In genomic region chr1:19596719-19597462, GRCh38 we compare ENCODE assay signal across 1 cellular context.
TF ChIP-seq lines count a peak whose summit lies in the region.

No MANE protein-coding gene starts in this region.

TF ChIP-seq in HepG2, 621 proteins besides CTCF, POLR2A, EP300 and RAD21 (continued from another document and continues in another):
- TF ChIP-seq ZBED4 (CRISPR knock-in tag; IDR thresholded peaks at IDR 0.05; ENCODE audit: borderline replicate concordance) (no peak), ZNF256 (CRISPR knock-in tag; conservative IDR thresholded peaks at IDR 0.05) (no peak), DBP (CRISPR knock-in tag; IDR thresholded peaks at IDR 0.05; ENCODE audit: not compliant biosample characterization) (peak; percentile 45), ZNF674 (CRISPR knock-in tag; IDR thresholded peaks at IDR 0.05; ENCODE audit: low read depth) (no peak), ZNF839 (CRISPR knock-in tag; IDR thresholded peaks at IDR 0.05; ENCODE audit: borderline replicate concordance) (no peak), HMG20B (CRISPR knock-in tag; conservative IDR thresholded peaks at IDR 0.05) (0 out of 2 replicates have a peak, but pooled peaks have one; percentile 19), ZNF460 (CRISPR knock-in tag; IDR thresholded peaks at IDR 0.05; ENCODE audit: borderline replicate concordance) (0 out of 2 replicates have a peak, but pooled peaks have one; percentile 14), THRA (CRISPR knock-in tag; IDR thresholded peaks at IDR 0.05; ENCODE audit: borderline replicate concordance) (0 out of 2 replicates have a peak, but pooled peaks have one; percentile 32), U2AF1 (optimal IDR thresholded peaks at IDR 0.05; ENCODE audit: low read depth, low read length) (no peak), ZNF781 (CRISPR knock-in tag; IDR thresholded peaks at IDR 0.05; ENCODE audit: borderline replicate concordance, not compliant biosample characterization) (no peak), GMEB2 (CRISPR knock-in tag; IDR thresholded peaks at IDR 0.05; ENCODE audit: low read depth) (no peak), SALL1 (CRISPR knock-in tag; IDR thresholded peaks at IDR 0.05) (peak; percentile 64; the same call in 1 of the 2 replicates), ATF6 (CRISPR knock-in tag; conservative IDR thresholded peaks at IDR 0.05) (no peak), EED (CRISPR knock-in tag; IDR thresholded peaks at IDR 0.05) (peak; percentile 77), RBM39 (IDR thresholded peaks at IDR 0.05; ENCODE audit: low read depth, low read length, poor library complexity, severe bottlenecking) (peak; percentile 45), HCFC1 (IDR thresholded peaks at IDR 0.05; ENCODE audit: low read depth, low read length) (no peak; the same call in 1 of the 2 replicates), ZNF567 (CRISPR knock-in tag; IDR thresholded peaks at IDR 0.05; ENCODE audit: borderline replicate concordance) (no peak), HMGA1 (CRISPR knock-in tag; conservative IDR thresholded peaks at IDR 0.05) (no peak), KDM2A (CRISPR knock-in tag; IDR thresholded peaks at IDR 0.05; ENCODE audit: borderline replicate concordance, low read depth) (0 out of 2 replicates have a peak, but pooled peaks have one; percentile 72), E2F2 (CRISPR knock-in tag; IDR thresholded peaks at IDR 0.05; ENCODE audit: borderline replicate concordance) (0 out of 2 replicates have a peak, but pooled peaks have one; percentile 34), JUN (CRISPR knock-in tag; IDR thresholded peaks at IDR 0.05) (no peak), ARID3A (IDR thresholded peaks at IDR 0.05; ENCODE audit: low read depth, low read length) (no peak), ATF3 (CRISPR knock-in tag; IDR thresholded peaks at IDR 0.05) (no peak), ZUFSP (CRISPR knock-in tag; IDR thresholded peaks at IDR 0.05; ENCODE audit: borderline replicate concordance) (no peak), SMAD1 (CRISPR knock-in tag; IDR thresholded peaks at IDR 0.05; ENCODE audit: borderline replicate concordance, low read depth) (no peak; the same call in 1 of the 2 replicates), NKX3-1 (CRISPR knock-in tag; IDR thresholded peaks at IDR 0.05) (no peak), ATF7 (IDR thresholded peaks at IDR 0.05) (no peak), ATF7 (CRISPR knock-in tag; IDR thresholded peaks at IDR 0.05) (0 out of 2 replicates have a peak, but pooled peaks have one; percentile 20), ZNF329 (CRISPR knock-in tag; IDR thresholded peaks at IDR 0.05; ENCODE audit: low read depth) (no peak), JDP2 (CRISPR knock-in tag; IDR thresholded peaks at IDR 0.05; ENCODE audit: borderline replicate concordance) (no peak), ZNF570 (CRISPR knock-in tag; IDR thresholded peaks at IDR 0.05; ENCODE audit: borderline replicate concordance) (no peak), BRCA1 (CRISPR knock-in tag; IDR thresholded peaks at IDR 0.05) (no peak), KDM5B (CRISPR knock-in tag; IDR thresholded peaks at IDR 0.05; ENCODE audit: borderline replicate concordance) (peak; percentile 63; the same call in 1 of the 2 replicates), DMTF1 (CRISPR knock-in tag; IDR thresholded peaks at IDR 0.05) (no peak), MYPOP (CRISPR knock-in tag; IDR thresholded peaks at IDR 0.05) (0 out of 2 replicates have a peak, but pooled peaks have one; percentile 17), GRHL1 (CRISPR knock-in tag; conservative IDR thresholded peaks at IDR 0.05) (no peak), ZNF253 (CRISPR knock-in tag; IDR thresholded peaks at IDR 0.05; ENCODE audit: borderline replicate concordance) (peak; percentile 58; the same call in 1 of the 2 replicates), KLF11 (CRISPR knock-in tag; IDR thresholded peaks at IDR 0.05) (no peak)
